1 cellular context compared by ENCODE assay signal in the genomic region with DNA sequence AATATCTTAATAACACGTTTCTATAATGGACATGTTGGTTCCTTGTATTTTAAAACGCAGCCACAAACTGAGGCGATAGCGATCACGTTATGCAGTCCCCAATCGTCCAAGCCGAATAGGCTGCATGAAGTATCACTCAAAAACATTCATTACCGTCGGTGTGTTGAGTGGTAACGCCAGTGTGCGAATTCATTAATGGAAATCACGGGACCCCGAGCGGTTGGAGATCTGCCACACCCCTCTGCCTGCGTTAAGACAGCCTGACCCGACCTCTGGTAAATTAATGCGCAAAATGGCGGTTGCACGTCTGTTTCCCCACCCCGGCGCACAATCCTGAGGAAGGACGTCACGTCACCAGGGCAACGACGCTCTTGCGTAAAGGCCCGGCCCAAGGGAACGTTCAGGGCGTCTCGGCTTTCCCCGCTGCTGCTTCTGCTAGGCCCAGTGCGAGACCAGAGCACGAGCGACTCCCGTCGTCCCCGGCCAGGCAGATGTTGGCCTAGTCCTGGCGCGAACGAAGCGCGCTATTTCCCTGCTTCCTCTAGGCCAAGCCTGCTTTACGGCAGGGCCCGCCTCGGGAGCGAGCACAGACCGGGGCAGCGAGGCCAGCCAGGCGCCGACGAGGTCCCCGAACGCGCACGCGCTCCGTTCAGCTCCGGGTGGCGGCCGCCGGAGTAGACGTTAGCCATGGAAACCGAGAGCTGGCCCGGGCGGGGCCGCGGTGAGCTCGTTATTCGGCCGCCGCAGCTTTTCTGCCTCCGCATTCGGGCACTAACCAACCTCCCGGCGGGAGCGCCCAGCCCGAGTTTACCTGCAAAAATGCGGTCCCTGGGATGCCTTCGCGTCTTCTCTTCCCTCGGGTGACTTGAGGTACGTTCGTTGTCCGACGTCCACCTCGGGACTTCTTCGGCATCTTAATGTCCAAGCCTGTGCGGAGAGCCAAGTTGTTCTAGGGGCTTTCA.
TF ChIP-seq lines count a peak whose summit lies in the region.

TSS of gene PCNX4 (plus strand) at position 374 of the 962 bp plus-strand sequence. CDS start 15,716 bp downstream, outside the sequence.

TF ChIP-seq in K562, 482 proteins besides CTCF, POLR2A, EP300 and RAD21 (continued from another document):
- TF ChIP-seq, protein P1, sequence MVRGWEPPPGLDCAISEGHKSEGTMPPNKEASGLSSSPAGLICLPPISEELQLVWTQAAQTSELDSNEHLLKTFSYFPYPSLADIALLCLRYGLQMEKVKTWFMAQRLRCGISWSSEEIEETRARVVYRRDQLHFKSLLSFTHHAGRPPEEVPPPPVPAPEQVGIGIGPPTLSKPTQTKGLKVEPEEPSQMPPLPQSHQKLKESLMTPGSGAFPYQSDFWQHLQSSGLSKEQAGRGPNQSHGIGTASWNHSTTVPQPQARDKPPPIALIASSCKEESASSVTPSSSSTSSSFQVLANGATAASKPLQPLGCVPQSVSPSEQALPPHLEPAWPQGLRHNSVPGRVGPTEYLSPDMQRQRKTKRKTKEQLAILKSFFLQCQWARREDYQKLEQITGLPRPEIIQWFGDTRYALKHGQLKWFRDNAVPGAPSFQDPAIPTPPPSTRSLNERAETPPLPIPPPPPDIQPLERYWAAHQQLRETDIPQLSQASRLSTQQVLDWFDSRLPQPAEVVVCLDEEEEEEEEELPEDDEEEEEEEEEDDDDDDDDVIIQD (CRISPR knock-in tag; IDR thresholded peaks at IDR 0.05) = no peak
- TF ChIP-seq TBP (optimal IDR thresholded peaks at IDR 0.05; ENCODE audit: low read depth, low read length) = peak; percentile 70
- peak in 1 of 2 experiments; percentile 59; a peak in 2 of 4 replicates for TF ChIP-seq SIN3A (IDR thresholded peaks at IDR 0.05; ENCODE audit: borderline replicate concordance in 2 of 2, control insufficient read depth in 1 of 2, low read depth in 2 of 2, low read length in 2 of 2)
- TF ChIP-seq BMI1 (IDR thresholded peaks at IDR 0.05; ENCODE audit: low read length) = peak; percentile 66; the same call in 1 of the 2 replicates
- TF ChIP-seq E4F1 (CRISPR knock-in tag; IDR thresholded peaks at IDR 0.05; ENCODE audit: borderline replicate concordance) = peak; percentile 94
